32 cellular contexts compared by ENCODE assay signal in genomic region chr3:55797775-55798174, GRCh38.
A peak's percentile ranks its signal among the peaks of the same experiment; 100 is the strongest.
DNase-seq lines count a peak whose midpoint lies in the region; ATAC-seq, FAIRE-seq and TF ChIP-seq lines count a peak whose summit lies in the region.
"Had no signal": no experiment of that assay in that cellular context is flagged by ENCODE, and none has a peak within 500 bp of the region (broad histone marks: within the 10 kb centered on the region; RNA-seq: fewer than 3 reads in every experiment).

No MANE protein-coding gene starts in this region.

- POLR2A ChIA-PET in SK-N-SH (lab: Yijun Ruan, JAX) = no interaction called here

- TF ChIP-seq EP300 in SK-N-SH (IDR thresholded peaks at IDR 0.05; ENCODE audit: borderline replicate concordance in 1 of 2, low read depth in 1 of 2, low read length in 1 of 2) = no peak

- DNase-seq in SK-N-SH (no peak), GM10266 (ENCODE audit: extremely low spot score) (no peak), A172 (ENCODE audit: low spot score) (no peak)
- DNase-seq: 8988T; ACHN; AML-193; BE2C; C1 segment of cervical spinal cord; Caco-2; Calu3; CD4-positive, alpha-beta memory T cell; CD4-positive, alpha-beta T cell; CD4-positive, CD25-positive, alpha-beta regulatory T cell; CD8-positive, alpha-beta memory T cell; CD8-positive, alpha-beta T cell; COR-L47; DMS 273 treated with DMSO at 0.1 percent for 48 hours; DMS153; DMS53; DMS79; DMS79 treated with DMSO at 0.1 percent for 48 hours; DND-41 had no signal

- no peak overlapping the region for H3K9ac ChIP-seq in SK-N-SH
- H3K9ac ChIP-seq: BLaER1; BLaER1 treated with 17β-estradiol and CSF1 and Interleukin-3, amounts not matched to agents 10 nM and 100 nM had no signal

- H3K79me2 ChIP-seq in SK-N-SH (ENCODE audit: insufficient read depth) = no peaks in the 10 kb centered on the region

- H3F3A ChIP-seq in SK-N-SH (replicated peaks; ENCODE audit: insufficient read depth) = no peaks in the 10 kb centered on the region

- ATAC-seq in SK-N-SH treated with all-trans-retinoic acid at 6 μM for 48 hours = no peak
- ATAC-seq: A549; CD8-positive, alpha-beta T cell had no signal

- no peaks in the 10 kb centered on the region for H3K4me1 ChIP-seq in SK-N-SH (ENCODE audit: control insufficient read depth in 1 of 2, insufficient read depth in 2 of 2, low read depth in 1 of 2, low read length in 1 of 2)
- H3K4me1 ChIP-seq: A549; BE2C; BLaER1; BLaER1 treated with 17β-estradiol and CSF1 and Interleukin-3, amounts not matched to agents 10 nM and 100 nM; Caco-2 had no signal

- CTCF ChIA-PET in SK-N-SH (lab: Yijun Ruan, JAX) = no interaction called here

- no peak overlapping the region for H3K27ac ChIP-seq in SK-N-SH (ENCODE audit: low read depth in 2 of 2, low read length in 1 of 2)
- H3K27ac ChIP-seq: 22Rv1; A549; BLaER1; BLaER1 treated with 17β-estradiol and CSF1 and Interleukin-3, amounts not matched to agents 10 nM and 100 nM; C4-2B had no signal

- FAIRE-seq in G401.6 (lab: Jason Lieb, UNC) (peak; percentile 19), endometrium (lab: Jason Lieb, UNC) (peak; percentile 12)
- FAIRE-seq: A204.1, A549, D721Med had no signal

- no peak for TF ChIP-seq RAD21 in SK-N-SH (IDR thresholded peaks at IDR 0.05; ENCODE audit: low read length)

- no peak overlapping the region for H3K4me3 ChIP-seq in SK-N-SH (ENCODE audit: low read depth in 2 of 2, low read length in 1 of 2)
- H3K4me3 ChIP-seq: A549; BLaER1; BLaER1 treated with 17β-estradiol and CSF1 and Interleukin-3, amounts not matched to agents 10 nM and 100 nM had no signal

- no peaks in the 10 kb centered on the region for H3K27me3 ChIP-seq in SK-N-SH (ENCODE audit: insufficient read depth)
- H3K27me3 ChIP-seq: BE2C; BLaER1; BLaER1 treated with 17β-estradiol and CSF1 and Interleukin-3, amounts not matched to agents 10 nM and 100 nM had no signal

- no peak overlapping the region for H3K4me2 ChIP-seq in SK-N-SH
- H3K4me2 ChIP-seq: A549; BLaER1; BLaER1 treated with 17β-estradiol and CSF1 and Interleukin-3, amounts not matched to agents 10 nM and 100 nM had no signal

- TF ChIP-seq CTCF in SK-N-SH (IDR thresholded peaks at IDR 0.05) = no peak
- no peak for TF ChIP-seq CTCF in GM10266 (IDR thresholded peaks at IDR 0.05; ENCODE audit: control insufficient read depth, insufficient read depth, low read depth, missing control alignments)

- no peaks in the 10 kb centered on the region for H4K20me1 ChIP-seq in SK-N-SH (ENCODE audit: insufficient read depth)
- H4K20me1 ChIP-seq: BLaER1; BLaER1 treated with 17β-estradiol and CSF1 and Interleukin-3, amounts not matched to agents 10 nM and 100 nM had no signal

- WGBS in SK-N-SH (ENCODE audit: low lambda C conversion rate) = 90% methylated on average over 1 of the region's 1 CpG

- no peaks in the 10 kb centered on the region for H3K9me2 ChIP-seq in SK-N-SH

- no peak overlapping the region for H2AFZ ChIP-seq in SK-N-SH (ENCODE audit: low read depth)

- no peaks in the 10 kb centered on the region for H3K36me3 ChIP-seq in SK-N-SH (replicated peaks in 1 of 2; ENCODE audit: control insufficient read depth in 1 of 2, insufficient read depth in 2 of 2, low read length in 1 of 2)
- H3K36me3 ChIP-seq: BE2C; BLaER1; BLaER1 treated with 17β-estradiol and CSF1 and Interleukin-3, amounts not matched to agents 10 nM and 100 nM had no signal

- no peaks in the 10 kb centered on the region for H3K9me3 ChIP-seq in SK-N-SH
- H3K9me3 ChIP-seq: A549, BE2C, BLaER1, Caco-2 had no signal

TF ChIP-seq in SK-N-SH treated with all-trans-retinoic acid at 6 μM for 48 hours, 23 proteins besides CTCF, POLR2A, EP300 and RAD21:
- TF ChIP-seq ZFP30 (CRISPR knock-in tag; IDR thresholded peaks at IDR 0.05) = peak; percentile 90
- no peak for TF ChIP-seq CSDC2 (CRISPR knock-in tag; IDR thresholded peaks at IDR 0.05)

TF ChIP-seq in SK-N-SH, 30 proteins besides CTCF, POLR2A, EP300 and RAD21:
- TF ChIP-seq SIN3A (IDR thresholded peaks at IDR 0.05; ENCODE audit: borderline replicate concordance, low read depth, low read length) (no peak), TEAD4 (IDR thresholded peaks at IDR 0.05; ENCODE audit: borderline replicate concordance, insufficient read depth) (no peak), JUND (IDR thresholded peaks at IDR 0.05) (no peak), RXRA (IDR thresholded peaks at IDR 0.05; ENCODE audit: borderline replicate concordance, low read depth) (no peak), NRF1 (IDR thresholded peaks at IDR 0.05; ENCODE audit: low read depth, low read length) (no peak), SMC3 (IDR thresholded peaks at IDR 0.05; ENCODE audit: low read depth, low read length) (no peak), USF1 (IDR thresholded peaks at IDR 0.05; ENCODE audit: borderline replicate concordance, low read depth) (no peak), MXI1 (IDR thresholded peaks at IDR 0.05; ENCODE audit: low read depth, low read length) (no peak), CHD2 (IDR thresholded peaks at IDR 0.05; ENCODE audit: low read length, partially characterized antibody) (no peak), NFIC (IDR thresholded peaks at IDR 0.05; ENCODE audit: borderline replicate concordance) (no peak), POLR2AphosphoS5 (IDR thresholded peaks at IDR 0.05; ENCODE audit: low read depth, low read length) (no peak), GATA2 (CRISPR knock-in tag; IDR thresholded peaks at IDR 0.05) (no peak)
- TF ChIP-seq, protein P1, sequence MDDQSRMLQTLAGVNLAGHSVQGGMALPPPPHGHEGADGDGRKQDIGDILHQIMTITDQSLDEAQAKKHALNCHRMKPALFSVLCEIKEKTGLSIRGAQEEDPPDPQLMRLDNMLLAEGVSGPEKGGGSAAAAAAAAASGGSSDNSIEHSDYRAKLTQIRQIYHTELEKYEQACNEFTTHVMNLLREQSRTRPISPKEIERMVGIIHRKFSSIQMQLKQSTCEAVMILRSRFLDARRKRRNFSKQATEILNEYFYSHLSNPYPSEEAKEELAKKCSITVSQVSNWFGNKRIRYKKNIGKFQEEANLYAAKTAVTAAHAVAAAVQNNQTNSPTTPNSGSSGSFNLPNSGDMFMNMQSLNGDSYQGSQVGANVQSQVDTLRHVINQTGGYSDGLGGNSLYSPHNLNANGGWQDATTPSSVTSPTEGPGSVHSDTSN (IDR thresholded peaks at IDR 0.05) = no peak
TF ChIP-seq in SK-N-SH: peak in this region for 0.
